Comparison of ENCODE assay signal across 1 cellular context in the genomic region with DNA sequence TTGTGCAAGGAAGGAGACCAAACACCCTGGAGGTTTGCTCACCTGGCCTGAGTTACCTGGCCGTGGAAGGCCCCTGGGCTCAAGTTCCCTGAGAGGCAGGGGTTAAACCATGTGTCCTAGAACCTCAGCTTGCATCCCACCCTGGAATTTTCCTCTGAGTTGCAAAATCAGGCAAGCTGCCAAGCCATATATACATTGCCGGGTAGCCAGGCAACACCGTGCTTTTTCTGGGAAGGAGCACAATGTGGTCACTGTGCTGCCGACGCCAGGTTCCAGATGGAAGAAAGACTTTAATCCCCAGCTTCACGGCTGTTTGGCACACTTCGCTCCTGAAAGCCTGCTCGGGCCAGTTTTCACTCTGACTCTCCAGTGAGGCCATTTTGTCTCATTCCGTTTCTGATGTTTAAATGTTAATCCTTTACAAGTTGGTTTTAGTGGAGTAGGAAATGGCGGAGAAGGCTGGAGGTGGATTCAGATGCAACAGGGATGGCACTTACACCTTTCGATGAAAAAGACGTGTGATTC.
TF ChIP-seq lines count a peak whose summit lies in the region.

No MANE protein-coding gene starts in this region.

TF ChIP-seq in HepG2, 621 proteins besides CTCF, POLR2A, EP300 and RAD21 (continued from another document and continues in another):
- TF ChIP-seq ZNF460 (CRISPR knock-in tag; IDR thresholded peaks at IDR 0.05; ENCODE audit: borderline replicate concordance) (peak; percentile 63; the same call in 1 of the 2 replicates), LCORL (IDR thresholded peaks at IDR 0.05) (peak; percentile 45; the same call in 1 of the 2 replicates), LCORL (CRISPR knock-in tag; IDR thresholded peaks at IDR 0.05) (peak; percentile 72), ZNF598 (CRISPR knock-in tag; IDR thresholded peaks at IDR 0.05; ENCODE audit: borderline replicate concordance) (peak; percentile 92; the same call in 1 of the 2 replicates), ARNT (IDR thresholded peaks at IDR 0.05) (no peak), ZFP1 (CRISPR knock-in tag; IDR thresholded peaks at IDR 0.05) (peak; percentile 92), ATF7-NPFF (CRISPR knock-in tag; IDR thresholded peaks at IDR 0.05; ENCODE audit: low read depth) (peak; percentile 44; the same call in 1 of the 2 replicates), FOXK2 (IDR thresholded peaks at IDR 0.05) (0 out of 2 replicates have a peak, but pooled peaks have one; percentile 26), CEBPB (IDR thresholded peaks at IDR 0.05; ENCODE audit: borderline replicate concordance, low read depth, low read length) (peak; percentile 96), KLF15 (CRISPR knock-in tag; IDR thresholded peaks at IDR 0.05; ENCODE audit: borderline replicate concordance) (peak; percentile 83; the same call in 1 of the 2 replicates), THAP11 (CRISPR knock-in tag; IDR thresholded peaks at IDR 0.05) (peak; percentile 82), ZMYM3 (CRISPR knock-in tag; IDR thresholded peaks at IDR 0.05) (peak; percentile 83), ZBTB38 (CRISPR knock-in tag; IDR thresholded peaks at IDR 0.05) (peak; percentile 91; the same call in 1 of the 2 replicates), KMT2B (CRISPR knock-in tag; IDR thresholded peaks at IDR 0.05) (peak; percentile 59; the same call in 1 of the 2 replicates), ZMYM4 (CRISPR knock-in tag; IDR thresholded peaks at IDR 0.05) (peak; percentile 92), ZNF329 (CRISPR knock-in tag; IDR thresholded peaks at IDR 0.05; ENCODE audit: low read depth) (no peak), ZNF432 (CRISPR knock-in tag; IDR thresholded peaks at IDR 0.05; ENCODE audit: borderline replicate concordance) (no peak), TOE1 (CRISPR knock-in tag; IDR thresholded peaks at IDR 0.05) (peak; percentile 92), ZNF773 (CRISPR knock-in tag; IDR thresholded peaks at IDR 0.05; ENCODE audit: borderline replicate concordance) (0 out of 2 replicates have a peak, but pooled peaks have one; percentile 48), SP4 (CRISPR knock-in tag; IDR thresholded peaks at IDR 0.05) (peak; percentile 76), ZNF577 (CRISPR knock-in tag; IDR thresholded peaks at IDR 0.05; ENCODE audit: borderline replicate concordance, low read depth) (0 out of 2 replicates have a peak, but pooled peaks have one; percentile 23), ZNF101 (CRISPR knock-in tag; IDR thresholded peaks at IDR 0.05; ENCODE audit: borderline replicate concordance, low read depth) (0 out of 2 replicates have a peak, but pooled peaks have one; percentile 64), ZNF75D (CRISPR knock-in tag; IDR thresholded peaks at IDR 0.05; ENCODE audit: borderline replicate concordance) (no peak), NCOA1 (CRISPR knock-in tag; IDR thresholded peaks at IDR 0.05) (peak; percentile 71), ZNF619 (CRISPR knock-in tag; IDR thresholded peaks at IDR 0.05) (peak; percentile 88; the same call in 1 of the 2 replicates), ZSCAN9 (CRISPR knock-in tag; IDR thresholded peaks at IDR 0.05; ENCODE audit: borderline replicate concordance) (peak; percentile 99), ZNF629 (CRISPR knock-in tag; conservative IDR thresholded peaks at IDR 0.05) (peak; percentile 42), MTA3 (CRISPR knock-in tag; IDR thresholded peaks at IDR 0.05) (no peak), ZNF556 (CRISPR knock-in tag; IDR thresholded peaks at IDR 0.05; ENCODE audit: borderline replicate concordance) (peak; percentile 94), POGZ (CRISPR knock-in tag; IDR thresholded peaks at IDR 0.05) (peak; percentile 91), ZNF224 (CRISPR knock-in tag; IDR thresholded peaks at IDR 0.05) (0 out of 2 replicates have a peak, but pooled peaks have one; percentile 84), GATA4 (IDR thresholded peaks at IDR 0.05; ENCODE audit: borderline replicate concordance, low read depth) (peak; percentile 96), ZNF530 (CRISPR knock-in tag; IDR thresholded peaks at IDR 0.05; ENCODE audit: low read depth) (no peak), ZNF891 (CRISPR knock-in tag; IDR thresholded peaks at IDR 0.05) (peak; percentile 83), PAWR (CRISPR knock-in tag; IDR thresholded peaks at IDR 0.05; ENCODE audit: borderline replicate concordance) (no peak), ZNF282 (IDR thresholded peaks at IDR 0.05; ENCODE audit: partially characterized antibody) (no peak)
- TF ChIP-seq, protein P1, sequence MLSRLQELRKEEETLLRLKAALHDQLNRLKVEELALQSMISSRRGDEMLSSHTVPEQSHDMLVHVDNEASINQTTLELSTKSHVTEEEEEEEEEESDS (CRISPR knock-in tag; IDR thresholded peaks at IDR 0.05; ENCODE audit: borderline replicate concordance), result no peak
- TF ChIP-seq, protein P2, sequence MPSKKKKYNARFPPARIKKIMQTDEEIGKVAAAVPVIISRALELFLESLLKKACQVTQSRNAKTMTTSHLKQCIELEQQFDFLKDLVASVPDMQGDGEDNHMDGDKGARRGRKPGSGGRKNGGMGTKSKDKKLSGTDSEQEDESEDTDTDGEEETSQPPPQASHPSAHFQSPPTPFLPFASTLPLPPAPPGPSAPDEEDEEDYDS (CRISPR knock-in tag; IDR thresholded peaks at IDR 0.05), result peak; percentile 96
- TF ChIP-seq, protein P3, sequence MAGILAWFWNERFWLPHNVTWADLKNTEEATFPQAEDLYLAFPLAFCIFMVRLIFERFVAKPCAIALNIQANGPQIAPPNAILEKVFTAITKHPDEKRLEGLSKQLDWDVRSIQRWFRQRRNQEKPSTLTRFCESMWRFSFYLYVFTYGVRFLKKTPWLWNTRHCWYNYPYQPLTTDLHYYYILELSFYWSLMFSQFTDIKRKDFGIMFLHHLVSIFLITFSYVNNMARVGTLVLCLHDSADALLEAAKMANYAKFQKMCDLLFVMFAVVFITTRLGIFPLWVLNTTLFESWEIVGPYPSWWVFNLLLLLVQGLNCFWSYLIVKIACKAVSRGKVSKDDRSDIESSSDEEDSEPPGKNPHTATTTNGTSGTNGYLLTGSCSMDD (CRISPR knock-in tag; IDR thresholded peaks at IDR 0.05), result no peak
- TF ChIP-seq, protein P4, sequence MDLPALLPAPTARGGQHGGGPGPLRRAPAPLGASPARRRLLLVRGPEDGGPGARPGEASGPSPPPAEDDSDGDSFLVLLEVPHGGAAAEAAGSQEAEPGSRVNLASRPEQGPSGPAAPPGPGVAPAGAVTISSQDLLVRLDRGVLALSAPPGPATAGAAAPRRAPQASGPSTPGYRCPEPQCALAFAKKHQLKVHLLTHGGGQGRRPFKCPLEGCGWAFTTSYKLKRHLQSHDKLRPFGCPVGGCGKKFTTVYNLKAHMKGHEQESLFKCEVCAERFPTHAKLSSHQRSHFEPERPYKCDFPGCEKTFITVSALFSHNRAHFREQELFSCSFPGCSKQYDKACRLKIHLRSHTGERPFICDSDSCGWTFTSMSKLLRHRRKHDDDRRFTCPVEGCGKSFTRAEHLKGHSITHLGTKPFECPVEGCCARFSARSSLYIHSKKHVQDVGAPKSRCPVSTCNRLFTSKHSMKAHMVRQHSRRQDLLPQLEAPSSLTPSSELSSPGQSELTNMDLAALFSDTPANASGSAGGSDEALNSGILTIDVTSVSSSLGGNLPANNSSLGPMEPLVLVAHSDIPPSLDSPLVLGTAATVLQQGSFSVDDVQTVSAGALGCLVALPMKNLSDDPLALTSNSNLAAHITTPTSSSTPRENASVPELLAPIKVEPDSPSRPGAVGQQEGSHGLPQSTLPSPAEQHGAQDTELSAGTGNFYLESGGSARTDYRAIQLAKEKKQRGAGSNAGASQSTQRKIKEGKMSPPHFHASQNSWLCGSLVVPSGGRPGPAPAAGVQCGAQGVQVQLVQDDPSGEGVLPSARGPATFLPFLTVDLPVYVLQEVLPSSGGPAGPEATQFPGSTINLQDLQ (CRISPR knock-in tag; IDR thresholded peaks at IDR 0.05), result peak; percentile 87
- TF ChIP-seq, protein P5, sequence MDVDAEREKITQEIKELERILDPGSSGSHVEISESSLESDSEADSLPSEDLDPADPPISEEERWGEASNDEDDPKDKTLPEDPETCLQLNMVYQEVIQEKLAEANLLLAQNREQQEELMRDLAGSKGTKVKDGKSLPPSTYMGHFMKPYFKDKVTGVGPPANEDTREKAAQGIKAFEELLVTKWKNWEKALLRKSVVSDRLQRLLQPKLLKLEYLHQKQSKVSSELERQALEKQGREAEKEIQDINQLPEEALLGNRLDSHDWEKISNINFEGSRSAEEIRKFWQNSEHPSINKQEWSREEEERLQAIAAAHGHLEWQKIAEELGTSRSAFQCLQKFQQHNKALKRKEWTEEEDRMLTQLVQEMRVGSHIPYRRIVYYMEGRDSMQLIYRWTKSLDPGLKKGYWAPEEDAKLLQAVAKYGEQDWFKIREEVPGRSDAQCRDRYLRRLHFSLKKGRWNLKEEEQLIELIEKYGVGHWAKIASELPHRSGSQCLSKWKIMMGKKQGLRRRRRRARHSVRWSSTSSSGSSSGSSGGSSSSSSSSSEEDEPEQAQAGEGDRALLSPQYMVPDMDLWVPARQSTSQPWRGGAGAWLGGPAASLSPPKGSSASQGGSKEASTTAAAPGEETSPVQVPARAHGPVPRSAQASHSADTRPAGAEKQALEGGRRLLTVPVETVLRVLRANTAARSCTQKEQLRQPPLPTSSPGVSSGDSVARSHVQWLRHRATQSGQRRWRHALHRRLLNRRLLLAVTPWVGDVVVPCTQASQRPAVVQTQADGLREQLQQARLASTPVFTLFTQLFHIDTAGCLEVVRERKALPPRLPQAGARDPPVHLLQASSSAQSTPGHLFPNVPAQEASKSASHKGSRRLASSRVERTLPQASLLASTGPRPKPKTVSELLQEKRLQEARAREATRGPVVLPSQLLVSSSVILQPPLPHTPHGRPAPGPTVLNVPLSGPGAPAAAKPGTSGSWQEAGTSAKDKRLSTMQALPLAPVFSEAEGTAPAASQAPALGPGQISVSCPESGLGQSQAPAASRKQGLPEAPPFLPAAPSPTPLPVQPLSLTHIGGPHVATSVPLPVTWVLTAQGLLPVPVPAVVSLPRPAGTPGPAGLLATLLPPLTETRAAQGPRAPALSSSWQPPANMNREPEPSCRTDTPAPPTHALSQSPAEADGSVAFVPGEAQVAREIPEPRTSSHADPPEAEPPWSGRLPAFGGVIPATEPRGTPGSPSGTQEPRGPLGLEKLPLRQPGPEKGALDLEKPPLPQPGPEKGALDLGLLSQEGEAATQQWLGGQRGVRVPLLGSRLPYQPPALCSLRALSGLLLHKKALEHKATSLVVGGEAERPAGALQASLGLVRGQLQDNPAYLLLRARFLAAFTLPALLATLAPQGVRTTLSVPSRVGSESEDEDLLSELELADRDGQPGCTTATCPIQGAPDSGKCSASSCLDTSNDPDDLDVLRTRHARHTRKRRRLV (CRISPR knock-in tag; IDR thresholded peaks at IDR 0.05), result peak; percentile 84
- TF ChIP-seq, protein P6, sequence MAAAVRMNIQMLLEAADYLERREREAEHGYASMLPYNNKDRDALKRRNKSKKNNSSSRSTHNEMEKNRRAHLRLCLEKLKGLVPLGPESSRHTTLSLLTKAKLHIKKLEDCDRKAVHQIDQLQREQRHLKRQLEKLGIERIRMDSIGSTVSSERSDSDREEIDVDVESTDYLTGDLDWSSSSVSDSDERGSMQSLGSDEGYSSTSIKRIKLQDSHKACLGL (CRISPR knock-in tag; IDR thresholded peaks at IDR 0.05), result peak; percentile 79
- TF ChIP-seq, protein P7, sequence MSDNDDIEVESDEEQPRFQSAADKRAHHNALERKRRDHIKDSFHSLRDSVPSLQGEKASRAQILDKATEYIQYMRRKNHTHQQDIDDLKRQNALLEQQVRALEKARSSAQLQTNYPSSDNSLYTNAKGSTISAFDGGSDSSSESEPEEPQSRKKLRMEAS (IDR thresholded peaks at IDR 0.05), result peak; percentile 96
- TF ChIP-seq, protein P8, sequence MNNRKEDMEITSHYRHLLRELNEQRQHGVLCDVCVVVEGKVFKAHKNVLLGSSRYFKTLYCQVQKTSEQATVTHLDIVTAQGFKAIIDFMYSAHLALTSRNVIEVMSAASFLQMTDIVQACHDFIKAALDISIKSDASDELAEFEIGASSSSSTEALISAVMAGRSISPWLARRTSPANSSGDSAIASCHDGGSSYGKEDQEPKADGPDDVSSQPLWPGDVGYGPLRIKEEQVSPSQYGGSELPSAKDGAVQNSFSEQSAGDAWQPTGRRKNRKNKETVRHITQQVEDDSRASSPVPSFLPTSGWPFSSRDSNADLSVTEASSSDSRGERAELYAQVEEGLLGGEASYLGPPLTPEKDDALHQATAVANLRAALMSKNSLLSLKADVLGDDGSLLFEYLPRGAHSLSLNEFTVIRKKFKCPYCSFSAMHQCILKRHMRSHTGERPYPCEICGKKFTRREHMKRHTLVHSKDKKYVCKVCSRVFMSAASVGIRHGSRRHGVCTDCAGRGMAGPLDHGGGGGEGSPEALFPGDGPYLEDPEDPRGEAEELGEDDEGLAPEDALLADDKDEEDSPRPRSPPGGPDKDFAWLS (CRISPR knock-in tag; IDR thresholded peaks at IDR 0.05; ENCODE audit: borderline replicate concordance), result peak; percentile 82; the same call in 1 of the 2 replicates
- TF ChIP-seq, protein P9, sequence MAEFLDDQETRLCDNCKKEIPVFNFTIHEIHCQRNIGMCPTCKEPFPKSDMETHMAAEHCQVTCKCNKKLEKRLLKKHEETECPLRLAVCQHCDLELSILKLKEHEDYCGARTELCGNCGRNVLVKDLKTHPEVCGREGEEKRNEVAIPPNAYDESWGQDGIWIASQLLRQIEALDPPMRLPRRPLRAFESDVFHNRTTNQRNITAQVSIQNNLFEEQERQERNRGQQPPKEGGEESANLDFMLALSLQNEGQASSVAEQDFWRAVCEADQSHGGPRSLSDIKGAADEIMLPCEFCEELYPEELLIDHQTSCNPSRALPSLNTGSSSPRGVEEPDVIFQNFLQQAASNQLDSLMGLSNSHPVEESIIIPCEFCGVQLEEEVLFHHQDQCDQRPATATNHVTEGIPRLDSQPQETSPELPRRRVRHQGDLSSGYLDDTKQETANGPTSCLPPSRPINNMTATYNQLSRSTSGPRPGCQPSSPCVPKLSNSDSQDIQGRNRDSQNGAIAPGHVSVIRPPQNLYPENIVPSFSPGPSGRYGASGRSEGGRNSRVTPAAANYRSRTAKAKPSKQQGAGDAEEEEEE (CRISPR knock-in tag; IDR thresholded peaks at IDR 0.05; ENCODE audit: borderline replicate concordance), result no peak
